In genomic region chr1:229430761-229431269, GRCh38 we compare ENCODE assay signal across 8 cellular contexts. TPM values are rescaled to one million over a fixed set of nuclear protein-coding genes. Genes with fewer than 3 reads are reported as not detected.
A peak's percentile ranks its signal among the peaks of the same experiment; 100 is the strongest.
DNase-seq lines count a peak whose midpoint lies in the region; ATAC-seq lines count a peak whose summit lies in the region.

No MANE protein-coding gene starts in this region.

- no peaks in the 10 kb centered on the region for H3K9me3 ChIP-seq in HUES6 (ENCODE audit: control insufficient read depth, insufficient read depth, low read depth, low read length)
- H3K9me3 ChIP-seq in skeletal muscle tissue (ENCODE audit: control insufficient read depth in 3 of 3, low read length in 3 of 3) = no peaks in the 10 kb centered on the region

- H3K4me3 ChIP-seq in HUES6 (ENCODE audit: low read depth, low read length) = peak overlapping the region; percentile 38
- H3K4me3 ChIP-seq in skeletal muscle tissue (ENCODE audit: low read length in 3 of 3) = peak overlapping the region; percentile 92 to 100 (median 94)

- no peaks in the 10 kb centered on the region for H3K36me3 ChIP-seq in HUES6 (ENCODE audit: control insufficient read depth, insufficient read depth, low read length)
- H3K36me3 ChIP-seq in skeletal muscle tissue (ENCODE audit: control insufficient read depth in 3 of 3, insufficient read depth in 3 of 3, low read length in 3 of 3) = peaks cover 16 to 28% (median 23%) of the 10 kb centered on the region in 3 donors

- peak; percentile 55 to 66 for DNase-seq in activated T-cell treated with anti-CD3 and anti-CD28 coated beads, Interleukin-2, amount 50 U/mL, for 48 hours
- peak; percentile 77 for DNase-seq in left cardiac atrium
- no peak for DNase-seq in mesenteric fat pad (ENCODE audit: low spot score)

- H3K27me3 ChIP-seq in HUES6 (ENCODE audit: control insufficient read depth, insufficient read depth, low read length) = peaks cover 66% of the 10 kb centered on the region
- H3K27me3 ChIP-seq in skeletal muscle tissue (ENCODE audit: control insufficient read depth in 3 of 3, insufficient read depth in 3 of 3, low read length in 3 of 3) = peaks cover 22 to 50% (median 26%) of the 10 kb centered on the region in 3 donors

- H3K27ac ChIP-seq in HUES6 (ENCODE audit: low read depth, low read length) (no peak overlapping the region), skeletal muscle tissue (ENCODE audit: low read depth, low read length) (peak overlapping the region; percentile 100)

- peaks cover 13% of the 10 kb centered on the region for H3K4me1 ChIP-seq in HUES6 (ENCODE audit: control insufficient read depth, insufficient read depth, low read length)
- peaks cover 8 to 34% (median 8%) of the 10 kb centered on the region in 3 donors for H3K4me1 ChIP-seq in skeletal muscle tissue (ENCODE audit: control insufficient read depth in 3 of 3, insufficient read depth in 3 of 3, low read length in 3 of 3)

- H3K9ac ChIP-seq in HUES6 (ENCODE audit: low read length) (no peak overlapping the region), skeletal muscle tissue (ENCODE audit: low read depth in 1 of 3, low read length in 3 of 3) (peak overlapping the region in 2 of 3 donors; percentile 68 to 100)

- intact Hi-C loops in left cardiac atrium (cut with DNase I) = no loop called here

- ATAC-seq in left cardiac atrium (peak; percentile 55 to 68), GM19328 (IDR thresholded peaks at IDR 0.05; ENCODE audit: unreplicated experiment) (no peak), GM18498 (IDR thresholded peaks at IDR 0.05; ENCODE audit: unreplicated experiment) (no peak), GM18868 (IDR thresholded peaks at IDR 0.05; ENCODE audit: unreplicated experiment) (no peak)

RNA-seq across cellular contexts. Expression of gene ACTA1, which starts 3.1 kb away (rescaled TPM):
- total RNA-seq in left cardiac atrium (1,000 to 10,000 TPM in 1 of 2 donors, 100 to 1,000 TPM in 1; 508 to 1,063 TPM), skeletal muscle tissue (2,324 TPM), mesenteric fat pad (not detected)

Comparison
In these comparisons a context has a peak if more than half of its experiments do, and no peak if none do; other contexts are left out.
1. ATAC-seq: peak in left cardiac atrium (2 of 2); none in GM19328 (single experiment), GM18498 (single experiment) and GM18868 (single experiment).
2. RNA of gene ACTA1, which starts 3.1 kb away (total RNA-seq): 2,324 TPM in skeletal muscle tissue (single experiment) and 508 to 1,063 TPM in left cardiac atrium; not detected in mesenteric fat pad (single experiment); every median in the first group is over 100 times any median in the second.